In genomic region chr12:2820432-2820831, GRCh38 we compare ENCODE assay signal across 32 cellular contexts. TPM values are rescaled to one million over a fixed set of nuclear protein-coding genes. Genes with fewer than 3 reads are reported as not detected.
"Had no signal": no experiment of that assay in that cellular context is flagged by ENCODE, and none has a peak within 500 bp of the region (broad histone marks: within the 10 kb centered on the region; RNA-seq: fewer than 3 reads in every experiment).

No MANE protein-coding gene starts in this region.

- H3K27ac ChIP-seq: colonic mucosa, esophagus muscularis mucosa, foreskin keratinocyte, gastroesophageal sphincter, heart left ventricle, hepatocyte, ovary, psoas muscle, sigmoid colon, thoracic aorta, upper lobe of left lung had no signal

- H3K9me3 ChIP-seq: colonic mucosa, esophagus muscularis mucosa, gastroesophageal sphincter, heart left ventricle, ovary, psoas muscle, sigmoid colon, thoracic aorta, tibial nerve, upper lobe of left lung had no signal

- H3K4me1 Mint-ChIP-seq: stimulated activated memory B cell treated with anti-CD40 and anti-IgM and Interleukin-4, amounts not matched to agents 10 μg/mL and 1 μg/mL and 100 μg/mL, for 72 hours had no signal

- H3K36me3 ChIP-seq: ovary had no signal

- H3K27me3 ChIP-seq: colonic mucosa, esophagus muscularis mucosa, foreskin keratinocyte, gastroesophageal sphincter, heart left ventricle, hepatocyte, ovary, sigmoid colon, tibial nerve, upper lobe of left lung had no signal

- H3K27ac Mint-ChIP-seq: dendritic cell treated with granulocyte-macrophage colony-stimulating factor and Interleukin-4, amounts not matched to agents 40 ng/mL and 50 ng/mL, for 4 days; memory B cell; natural killer cell; stimulated activated memory B cell treated with anti-CD40 and anti-IgM and Interleukin-4, amounts not matched to agents 10 μg/mL and 1 μg/mL and 100 μg/mL, for 72 hours; stimulated activated naive CD8-positive, alpha-beta T cell treated with anti-CD3 and anti-CD28 coated beads, Interleukin-15, Interleukin-2, amounts not matched to agents 100 ng/mL and 50 ng/mL, for 24 hours had no signal

- H3K9me3 Mint-ChIP-seq: dendritic cell treated with granulocyte-macrophage colony-stimulating factor and Interleukin-4, amounts not matched to agents 40 ng/mL and 50 ng/mL, for 4 days; memory B cell; natural killer cell; stimulated activated memory B cell treated with anti-CD40 and anti-IgM and Interleukin-4, amounts not matched to agents 10 μg/mL and 1 μg/mL and 100 μg/mL, for 72 hours; stimulated activated naive CD8-positive, alpha-beta T cell treated with anti-CD3 and anti-CD28 coated beads, Interleukin-15, Interleukin-2, amounts not matched to agents 100 ng/mL and 50 ng/mL, for 24 hours had no signal

- H3K4me3 ChIP-seq: colonic mucosa, esophagus muscularis mucosa, gastroesophageal sphincter, heart left ventricle, hepatocyte, lung, ovary, psoas muscle, sigmoid colon, thoracic aorta, tibial nerve, upper lobe of left lung had no signal

- H3K4me3 Mint-ChIP-seq: dendritic cell treated with granulocyte-macrophage colony-stimulating factor and Interleukin-4, amounts not matched to agents 40 ng/mL and 50 ng/mL, for 4 days; memory B cell; natural killer cell; stimulated activated memory B cell treated with anti-CD40 and anti-IgM and Interleukin-4, amounts not matched to agents 10 μg/mL and 1 μg/mL and 100 μg/mL, for 72 hours; stimulated activated naive CD8-positive, alpha-beta T cell treated with anti-CD3 and anti-CD28 coated beads, Interleukin-15, Interleukin-2, amounts not matched to agents 100 ng/mL and 50 ng/mL, for 24 hours had no signal

- H3K36me3 Mint-ChIP-seq: natural killer cell had no signal

- ATAC-seq: foreskin keratinocyte; gastroesophageal sphincter; heart left ventricle; natural killer cell; psoas muscle; stimulated activated memory B cell treated with anti-CD40 and anti-IgM and Interleukin-4, amounts not matched to agents 10 μg/mL and 1 μg/mL and 100 μg/mL, for 72 hours had no signal

- H3K4me1 ChIP-seq: colonic mucosa, foreskin keratinocyte, heart left ventricle, sigmoid colon, upper lobe of left lung had no signal

- H3K27me3 Mint-ChIP-seq: dendritic cell treated with granulocyte-macrophage colony-stimulating factor and Interleukin-4, amounts not matched to agents 40 ng/mL and 50 ng/mL, for 4 days; memory B cell; stimulated activated memory B cell treated with anti-CD40 and anti-IgM and Interleukin-4, amounts not matched to agents 10 μg/mL and 1 μg/mL and 100 μg/mL, for 72 hours; stimulated activated naive CD8-positive, alpha-beta T cell treated with anti-CD3 and anti-CD28 coated beads, Interleukin-15, Interleukin-2, amounts not matched to agents 100 ng/mL and 50 ng/mL, for 24 hours had no signal

- DNase-seq: colonic mucosa; effector CD8-positive, alpha-beta T cell; foreskin keratinocyte; heart left ventricle; natural killer cell; occipital lobe; ovary; psoas muscle; right cardiac atrium; sigmoid colon; stimulated activated CD4-positive, alpha-beta T cell treated with anti-CD3 and anti-CD28 coated beads, Interleukin-2, amount 100 ng/mL, for 24 hours; stimulated activated CD4-positive, alpha-beta T cell treated with anti-CD3 and anti-CD28 coated beads, Interleukin-4, amount 100 ng/mL, for 24 hours had no signal

RNA-seq across cellular contexts. Expression of gene NRIP2, which starts 14.4 kb away (rescaled TPM):
- total RNA-seq: endothelial cell of umbilical vein, epithelial cell of proximal tubule, foreskin keratinocyte, hepatocyte, mononuclear cell, natural killer cell, renal cortical epithelial cell had no signal
- polyA plus RNA-seq: endothelial cell of umbilical vein, foreskin keratinocyte, keratinocyte, neural cell had no signal

RNA-seq across cellular contexts. Expression of gene TEX52, which starts 36.4 kb away (rescaled TPM):
- total RNA-seq: colonic mucosa, endothelial cell of umbilical vein, epithelial cell of proximal tubule, esophagus muscularis mucosa, fibroblast of lung, foreskin keratinocyte, gastroesophageal sphincter, heart left ventricle, hepatocyte, liver, lung, mononuclear cell, natural killer cell, occipital lobe, ovary, psoas muscle, renal cortical epithelial cell, right cardiac atrium, sigmoid colon, skeletal muscle tissue, thoracic aorta, tibial nerve, upper lobe of left lung had no signal
- polyA plus RNA-seq: endothelial cell of umbilical vein, fibroblast of lung, foreskin keratinocyte, heart left ventricle, hepatocyte, keratinocyte, liver, lung, neural cell, ovary, psoas muscle, right cardiac atrium, sigmoid colon had no signal
